Comparison of ENCODE assay signal across 8 cellular contexts in genomic region chr9:95506438-95506691, GRCh38. TPM values are rescaled to one million over a fixed set of nuclear protein-coding genes. Genes with fewer than 3 reads are reported as not detected.
DNase-seq lines count a peak whose midpoint lies in the region; ATAC-seq and TF ChIP-seq lines count a peak whose summit lies in the region.

No MANE protein-coding gene starts in this region.

- H3K36me3 ChIP-seq in BJ (ENCODE audit: control insufficient read depth, insufficient read depth, low read length) = no peaks in the 10 kb centered on the region; the same call in 1 of the 2 replicates
- peaks cover 3% of the 10 kb centered on the region for H3K36me3 ChIP-seq in iPS-18a (ENCODE audit: control insufficient read depth, low read depth, low read length)

- H3K27ac ChIP-seq in iPS-18a (ENCODE audit: low read length) = peak overlapping the region; percentile 31

- POLR2A ChIA-PET in BJ (lab: Charles Lee) = no interaction called here

- H3K4me1 ChIP-seq in iPS-18a (ENCODE audit: control insufficient read depth, low read depth, low read length) = peaks cover 19% of the 10 kb centered on the region

- DNase-seq in BJ (ENCODE audit: low read depth) = no peak
- DNase-seq in LoVo (ENCODE audit: low spot score) = peak; percentile 16
- DNase-seq in amniotic epithelial cell (ENCODE audit: low read depth) = peak; percentile 43
- DNase-seq in stimulated activated CD8-positive, alpha-beta memory T cell treated with anti-CD3 and anti-CD28 coated beads, Interleukin-4, amount 100 ng/mL, for 48 hours = peak; percentile 56

- H3K27me3 ChIP-seq in BJ (ENCODE audit: control insufficient read depth, insufficient read depth, low read length) = no peaks in the 10 kb centered on the region; the same call in 1 of the 2 replicates
- H3K27me3 ChIP-seq in iPS-18a (ENCODE audit: control insufficient read depth, insufficient read depth, low read length) = peaks cover 5% of the 10 kb centered on the region

- H3K9ac ChIP-seq in iPS-18a (ENCODE audit: low read length) = peak overlapping the region; percentile 83

- H3K4me3 ChIP-seq in BJ (ENCODE audit: low read depth, low read length) (peak overlapping the region; percentile 73), iPS-18a (ENCODE audit: low read length) (peak overlapping the region; percentile 77)

- H3K9me3 ChIP-seq in iPS-18a (ENCODE audit: control insufficient read depth, low read depth, low read length) = no peaks in the 10 kb centered on the region

- ATAC-seq in GM18909 (IDR thresholded peaks at IDR 0.05; ENCODE audit: poor library complexity, unreplicated experiment) = peak; percentile 26
- ATAC-seq in esophagus mucosa = no peak
- ATAC-seq in HG02610 (IDR thresholded peaks at IDR 0.05; ENCODE audit: unreplicated experiment) = no peak

- TF ChIP-seq CTCF in BJ (IDR thresholded peaks at IDR 0.05; ENCODE audit: insufficient read depth, low read depth, low read length) = no peak

- CTCF ChIA-PET in BJ (lab: Yijun Ruan, JAX) = interaction anchor here (0.8 kb wide), 1 partner anchor 11 kb away, joined by 3 read pairs; the partner anchor contains the start of gene PTCH1

RNA-seq across cellular contexts. Expression of gene PTCH1, which starts 10.4 kb away (rescaled TPM):
- 1.5 and 2.8 TPM in 2 replicates for polyA plus RNA-seq in BJ (2011; rRNA removed)
- 6.1 and 6.5 TPM in 2 replicates for polyA minus RNA-seq in BJ (2011; rRNA and poly(A)+ RNA removed)
- 3.9 TPM for total RNA-seq in esophagus mucosa
